In the genomic region with DNA sequence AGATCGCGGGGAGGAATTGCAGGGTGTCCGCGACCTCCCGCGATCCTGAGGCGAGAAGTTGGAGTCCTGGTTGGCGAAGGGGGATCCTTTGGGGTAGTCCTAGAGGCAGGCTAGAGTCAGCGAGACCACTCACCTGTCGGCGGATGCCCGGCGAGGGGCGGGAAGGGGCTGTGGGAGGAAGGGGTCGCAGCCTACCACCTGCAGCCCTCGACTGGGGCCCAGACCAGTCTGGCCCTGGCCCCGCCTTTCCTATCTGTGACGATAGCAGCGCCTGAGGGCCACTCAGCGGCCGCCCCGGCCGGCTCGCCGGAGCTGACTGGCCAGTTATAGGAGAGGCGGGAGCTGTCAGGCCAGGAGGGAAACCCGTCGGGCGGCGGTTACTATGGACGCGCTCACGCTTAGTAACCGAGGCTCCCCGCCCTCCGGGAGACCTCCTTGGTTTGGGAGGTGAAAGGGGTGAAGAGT, we compare ENCODE assay signal across 1 cellular context.
TF ChIP-seq lines count a peak whose summit lies in the region.

A gene (minus strand): TSS at position 213 of the 465 bp plus-strand sequence. CDS start 10,012 bp downstream, outside the sequence.

TF ChIP-seq in IMR-90, 13 proteins besides CTCF, POLR2A, EP300 and RAD21:
- TF ChIP-seq CHD1 (IDR thresholded peaks at IDR 0.05; ENCODE audit: low read depth, low read length) (no peak), MXI1 (IDR thresholded peaks at IDR 0.05; ENCODE audit: borderline replicate concordance, low read depth, low read length) (no peak), FOS (IDR thresholded peaks at IDR 0.05; ENCODE audit: low read depth, low read length) (no peak), RCOR1 (IDR thresholded peaks at IDR 0.05; ENCODE audit: insufficient replicate concordance, low read length) (no peak), RFX5 (IDR thresholded peaks at IDR 0.05; ENCODE audit: low read depth, low read length) (no peak), MAZ (IDR thresholded peaks at IDR 0.05; ENCODE audit: borderline replicate concordance, low read depth, low read length) (no peak), SMC3 (IDR thresholded peaks at IDR 0.05; ENCODE audit: low read depth, low read length) (no peak), MAFK (IDR thresholded peaks at IDR 0.05; ENCODE audit: low read depth, low read length) (no peak), CEBPB (IDR thresholded peaks at IDR 0.05; ENCODE audit: low read depth, low read length) (no peak), NFE2L2 (IDR thresholded peaks at IDR 0.05; ENCODE audit: low read depth, low read length) (no peak), BHLHE40 (IDR thresholded peaks at IDR 0.05; ENCODE audit: low read depth, low read length) (no peak)
- TF ChIP-seq, protein P1, sequence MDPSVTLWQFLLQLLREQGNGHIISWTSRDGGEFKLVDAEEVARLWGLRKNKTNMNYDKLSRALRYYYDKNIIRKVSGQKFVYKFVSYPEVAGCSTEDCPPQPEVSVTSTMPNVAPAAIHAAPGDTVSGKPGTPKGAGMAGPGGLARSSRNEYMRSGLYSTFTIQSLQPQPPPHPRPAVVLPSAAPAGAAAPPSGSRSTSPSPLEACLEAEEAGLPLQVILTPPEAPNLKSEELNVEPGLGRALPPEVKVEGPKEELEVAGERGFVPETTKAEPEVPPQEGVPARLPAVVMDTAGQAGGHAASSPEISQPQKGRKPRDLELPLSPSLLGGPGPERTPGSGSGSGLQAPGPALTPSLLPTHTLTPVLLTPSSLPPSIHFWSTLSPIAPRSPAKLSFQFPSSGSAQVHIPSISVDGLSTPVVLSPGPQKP (IDR thresholded peaks at IDR 0.05; ENCODE audit: borderline replicate concordance, low read depth, low read length): no peak
- TF ChIP-seq, protein P2, sequence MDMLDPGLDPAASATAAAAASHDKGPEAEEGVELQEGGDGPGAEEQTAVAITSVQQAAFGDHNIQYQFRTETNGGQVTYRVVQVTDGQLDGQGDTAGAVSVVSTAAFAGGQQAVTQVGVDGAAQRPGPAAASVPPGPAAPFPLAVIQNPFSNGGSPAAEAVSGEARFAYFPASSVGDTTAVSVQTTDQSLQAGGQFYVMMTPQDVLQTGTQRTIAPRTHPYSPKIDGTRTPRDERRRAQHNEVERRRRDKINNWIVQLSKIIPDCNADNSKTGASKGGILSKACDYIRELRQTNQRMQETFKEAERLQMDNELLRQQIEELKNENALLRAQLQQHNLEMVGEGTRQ (IDR thresholded peaks at IDR 0.05; ENCODE audit: low read depth, low read length): no peak
